ENCODE assay signal across 8 cellular contexts in the genomic region with DNA sequence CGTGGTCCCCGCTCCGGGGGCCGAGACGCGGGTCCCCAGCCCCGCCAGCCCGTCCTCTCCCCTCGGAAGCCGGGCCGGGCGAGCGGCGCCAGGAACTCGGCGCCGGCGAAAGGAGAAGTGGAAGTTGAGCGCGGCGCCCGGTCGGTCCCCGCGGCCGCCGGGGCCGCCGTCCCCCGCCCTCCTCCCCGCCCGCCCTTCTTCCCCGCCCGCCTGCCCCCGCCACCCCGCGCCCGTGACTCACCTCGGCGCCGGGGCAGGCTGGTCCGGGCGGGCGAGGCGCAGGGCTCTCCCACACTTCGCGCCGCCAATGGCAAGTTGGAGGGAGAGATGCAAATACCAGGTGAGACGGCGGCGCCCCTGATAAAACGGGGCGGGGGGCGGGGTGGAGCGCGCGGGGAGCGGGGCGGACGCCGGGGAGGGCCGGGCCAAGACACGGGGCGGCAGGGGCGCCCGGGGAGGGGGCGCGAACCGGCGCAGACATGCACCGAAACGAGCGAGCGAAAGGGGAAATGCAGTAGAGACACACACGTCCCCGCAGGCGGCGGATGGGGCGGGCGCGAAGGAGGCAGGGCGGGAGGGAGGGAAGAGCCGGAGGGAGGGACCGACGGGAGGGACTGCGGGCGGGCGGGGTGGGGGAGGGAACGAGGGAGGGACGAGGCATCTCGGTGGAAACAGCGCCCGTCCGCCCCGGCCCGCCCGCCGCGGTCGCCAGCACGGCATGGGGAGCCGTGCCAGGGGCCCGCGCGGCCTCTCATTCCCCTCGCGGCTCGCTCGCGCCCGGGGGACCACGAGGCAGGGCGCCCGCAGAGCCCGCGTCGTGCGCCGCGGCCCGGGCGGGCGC. TPM values are rescaled to one million over a fixed set of nuclear protein-coding genes. Genes with fewer than 3 reads are reported as not detected.
DNase-seq lines count a peak whose midpoint lies in the region; ATAC-seq and TF ChIP-seq lines count a peak whose summit lies in the region.

A gene (minus strand): TSS at position 119 of the 841 bp plus-strand sequence. CDS start 29,167 bp downstream, outside the sequence.

- TF ChIP-seq POLR2A in breast epithelium (IDR thresholded peaks at IDR 0.05), result no peak

- peak within 1 kb of the TSS; percentile 94 for H3K27ac Mint-ChIP-seq in CD8-positive, alpha-beta T cell

- ATAC-seq in CD8-positive, alpha-beta T cell, result peak; percentile 75
- peak; percentile 40 for ATAC-seq in GM19397 (IDR thresholded peaks at IDR 0.05; ENCODE audit: unreplicated experiment)
- peak; percentile 64 for ATAC-seq in left colon
- ATAC-seq in HG03097 (IDR thresholded peaks at IDR 0.05; ENCODE audit: low FRiP score, unreplicated experiment), result no peak

- peak within 1 kb of the TSS; percentile 35 for H3K27ac ChIP-seq in CD8-positive, alpha-beta T cell (ENCODE audit: low read depth, low read length)
- H3K27ac ChIP-seq in breast epithelium, result peak within 1 kb of the TSS; percentile 82 to 88

- peaks cover 5% of the 10 kb centered on the region for H3K36me3 Mint-ChIP-seq in CD8-positive, alpha-beta T cell

- DNase-seq in CD8-positive, alpha-beta T cell, result peak in 6 of 7 experiments; percentile 38 to 74 (median 59)
- DNase-seq in LNCaP clone FGC (ENCODE audit: low read depth) (no peak), T-helper 9 cell (peak; percentile 57), breast epithelium (ENCODE audit: low spot score in 2 of 2) (no peak), left colon (peak; percentile 62 to 68)
- peak; percentile 27 for DNase-seq in stimulated activated CD8-positive, alpha-beta memory T cell treated with anti-CD3 and anti-CD28 coated beads, Interleukin-12 subunit alpha, Interleukin-12 subunit beta, amount 100 ng/mL, for 1 hour (ENCODE audit: low read depth)

- H3K9me3 ChIP-seq in CD8-positive, alpha-beta T cell (ENCODE audit: low read length), result no peaks in the 10 kb centered on the region
- no peaks in the 10 kb centered on the region for H3K9me3 ChIP-seq in breast epithelium

- no peak for TF ChIP-seq CTCF in CD8-positive, alpha-beta T cell (IDR thresholded peaks at IDR 0.05)
- TF ChIP-seq CTCF in LNCaP clone FGC (IDR thresholded peaks at IDR 0.05; ENCODE audit: control insufficient read depth, extremely low read depth, insufficient read depth), result no peak
- no peak for TF ChIP-seq CTCF in breast epithelium (IDR thresholded peaks at IDR 0.05)

- no peaks in the 10 kb centered on the region for H3K36me3 ChIP-seq in CD8-positive, alpha-beta T cell (ENCODE audit: insufficient read depth, low read length)
- H3K36me3 ChIP-seq in breast epithelium, result no peaks in the 10 kb centered on the region

- H3K27me3 ChIP-seq in CD8-positive, alpha-beta T cell (ENCODE audit: insufficient read depth, low read length), result no peaks in the 10 kb centered on the region
- H3K27me3 ChIP-seq in breast epithelium, result peaks cover 0 to 22% of the 10 kb centered on the region in 2 donors

- intact Hi-C loops in CD8-positive, alpha-beta T cell (cut with DNase I, micrococcal nuclease), result loop anchor here (1.0 to 5.0 kb wide), 4 partner anchors 18 to 128 kb away; a partner anchor contains a TSS
- intact Hi-C loops in breast epithelium (cut with DNase I; ENCODE audit: low total_unique reads) (no loop called here), left colon (cut with DNase I, micrococcal nuclease) (no loop called here)

- H3K4me3 Mint-ChIP-seq in CD8-positive, alpha-beta T cell, result peak within 1 kb of the TSS; percentile 87

- H3K27me3 Mint-ChIP-seq in CD8-positive, alpha-beta T cell (ENCODE audit: low read depth), result no peaks in the 10 kb centered on the region

- CTCF ChIA-PET in CD8-positive, alpha-beta T cell (lab: Charles Lee), result interaction anchor here (0.8 to 2.0 kb wide), 6 partner anchors 9 to 31 kb away, joined by 3 to 6 read pairs (median 4); no protein-coding TSS in a partner anchor

- H3K9me3 Mint-ChIP-seq in CD8-positive, alpha-beta T cell, result no peaks in the 10 kb centered on the region

- POLR2A ChIA-PET in CD8-positive, alpha-beta T cell (lab: Charles Lee), result interaction anchor here (1.0 to 1.8 kb wide), 2 partner anchors 18 to 60 kb away, joined by 5 read pairs; a partner anchor contains a TSS

- peaks cover 10% of the 10 kb centered on the region for H3K4me1 ChIP-seq in CD8-positive, alpha-beta T cell (ENCODE audit: insufficient read depth, low read length)
- no peaks in the 10 kb centered on the region for H3K4me1 ChIP-seq in breast epithelium

- H3K4me1 Mint-ChIP-seq in CD8-positive, alpha-beta T cell (ENCODE audit: low read depth), result peaks cover 30% of the 10 kb centered on the region

- peak within 1 kb of the TSS; percentile 54 for H3K4me3 ChIP-seq in CD8-positive, alpha-beta T cell (ENCODE audit: low read depth, low read length)
- H3K4me3 ChIP-seq in LNCaP clone FGC (ENCODE audit: low read depth, low read length) (peak within 1 kb of the TSS; percentile 48), breast epithelium (peak within 1 kb of the TSS; percentile 68 to 74 (median 68))

RNA-seq across cellular contexts. Expression of the gene that starts here (rescaled TPM):
- 10 to 100 TPM; 11.7 to 13.8 TPM for total RNA-seq in CD8-positive, alpha-beta T cell
- 10 to 100 TPM in 1 of 3 donors, 1 to 10 TPM in 2; 5.3 to 10.7 (median 9.2) TPM for total RNA-seq in breast epithelium
- 10 to 100 TPM; 39.8 to 61.9 TPM for total RNA-seq in left colon

Comparison
In these comparisons a context has a peak if more than half of its experiments do, and no peak if none do; other contexts are left out.
1. DNase-seq: peak in CD8-positive, alpha-beta T cell (6 of 7), T-helper 9 cell (single experiment), left colon (2 of 2) and stimulated activated CD8-positive, alpha-beta memory T cell treated with anti-CD3 and anti-CD28 coated beads, Interleukin-12 subunit alpha, Interleukin-12 subunit beta, amount 100 ng/mL, for 1 hour (single experiment); none in LNCaP clone FGC (single experiment) and breast epithelium (0 of 2).
2. intact Hi-C loops: an anchor here in CD8-positive, alpha-beta T cell (1.0 to 5.0 kb wide); none called in breast epithelium and left colon.
3. Peak in every context shown above with its lines, with median percentiles within 50 percentile points of each other: H3K4me3 ChIP-seq.